ENCODE assay signal across 14 cellular contexts in genomic region chr11:8839306-8839956, GRCh38.
A peak's percentile ranks its signal among the peaks of the same experiment; 100 is the strongest.
DNase-seq lines count a peak whose midpoint lies in the region; ATAC-seq, FAIRE-seq and TF ChIP-seq lines count a peak whose summit lies in the region.
"Had no signal": no experiment of that assay in that cellular context is flagged by ENCODE, and none has a peak within 500 bp of the region (broad histone marks: within the 10 kb centered on the region; RNA-seq: fewer than 3 reads in every experiment).

No MANE protein-coding gene starts in this region.

- H3K4me1 ChIP-seq in heart left ventricle (peaks cover 0 to 41% (median 29%) of the 10 kb centered on the region in 12 donors), endodermal cell (ENCODE audit: control insufficient read depth, insufficient read depth, low read length) (peaks cover 24% of the 10 kb centered on the region), muscle layer of duodenum (ENCODE audit: control insufficient read depth in 1 of 2, insufficient read depth in 2 of 2, low read length in 2 of 2) (peaks cover 20 to 22% of the 10 kb centered on the region in 2 donors), upper lobe of left lung (peaks cover 29 to 38% (median 35%) of the 10 kb centered on the region in 4 donors)
- H3K4me1 ChIP-seq: psoas muscle had no signal

- no peak overlapping the region for H3K9ac ChIP-seq in endodermal cell (ENCODE audit: extremely low read depth, low read length, poor library complexity, severe bottlenecking)

- H3K36me3 Mint-ChIP-seq in endodermal cell (ENCODE audit: low read depth), result peaks cover 8% of the 10 kb centered on the region

- TF ChIP-seq CTCF in heart left ventricle (IDR thresholded peaks at IDR 0.05), result no peak
- TF ChIP-seq CTCF in endodermal cell (conservative IDR thresholded peaks at IDR 0.05), result peak; percentile 35
- TF ChIP-seq CTCF in upper lobe of left lung (IDR thresholded peaks at IDR 0.05), result no peak
- TF ChIP-seq CTCF in GM20000 (IDR thresholded peaks at IDR 0.05; ENCODE audit: extremely low read depth, missing control alignments), result no peak

- H3K36me3 ChIP-seq in heart left ventricle (no peaks in the 10 kb centered on the region), endodermal cell (ENCODE audit: control insufficient read depth, insufficient read depth, low read length) (peaks cover 22% of the 10 kb centered on the region), muscle layer of duodenum (ENCODE audit: control insufficient read depth in 1 of 2, insufficient read depth in 2 of 2, low read length in 2 of 2) (no peaks in the 10 kb centered on the region), upper lobe of left lung (no peaks in the 10 kb centered on the region)

- peak overlapping the region; percentile 17 for H3K4me3 Mint-ChIP-seq in endodermal cell
- H3K4me3 Mint-ChIP-seq: activated CD8-positive, alpha-beta T cell treated with anti-CD3 and anti-CD28 coated beads, Interleukin-2, amount 10 ng/mL, durations not matched to agents 7 days and 5 days; B cell had no signal

- H3K9me3 ChIP-seq in heart left ventricle (no peaks in the 10 kb centered on the region), endodermal cell (ENCODE audit: control insufficient read depth, low read length) (no peaks in the 10 kb centered on the region), muscle layer of duodenum (ENCODE audit: control insufficient read depth in 1 of 2, low read length in 2 of 2) (no peaks in the 10 kb centered on the region), upper lobe of left lung (no peaks in the 10 kb centered on the region)
- H3K9me3 ChIP-seq: psoas muscle had no signal

- intact Hi-C loops in heart left ventricle (cut with DNase I) (loop anchor here in 2 of 10 donors (2.0 to 5.0 kb wide), 2 partner anchors 31 to 33 kb away; no protein-coding TSS in a partner anchor), left cardiac atrium (cut with DNase I) (no loop called here)

- ATAC-seq in heart left ventricle, result no peak
- ATAC-seq in left cardiac atrium, result no peak
- peak in 1 of 2 donors; percentile 6 for ATAC-seq in upper lobe of left lung (ENCODE audit: low FRiP score in 2 of 2)
- ATAC-seq: activated CD8-positive, alpha-beta T cell treated with anti-CD3 and anti-CD28 coated beads, Interleukin-2, amount 10 ng/mL, durations not matched to agents 7 days and 5 days; psoas muscle had no signal

- peak overlapping the region; percentile 88 for H3K27ac Mint-ChIP-seq in endodermal cell
- H3K27ac Mint-ChIP-seq: activated CD8-positive, alpha-beta T cell treated with anti-CD3 and anti-CD28 coated beads, Interleukin-2, amount 10 ng/mL, durations not matched to agents 7 days and 5 days; B cell had no signal

- H3K4me1 Mint-ChIP-seq in endodermal cell, result peaks cover 37% of the 10 kb centered on the region
- H3K4me1 Mint-ChIP-seq: B cell had no signal

- DNase-seq in heart left ventricle, result no peak
- DNase-seq in left cardiac atrium, result no peak
- DNase-seq in endodermal cell, result no peak
- no peak for DNase-seq in upper lobe of left lung
- DNase-seq in GM20000 (ENCODE audit: low spot score), result no peak
- no peak for DNase-seq in OCI-M2 (lab: John Stamatoyannopoulos, UW; ENCODE audit: unreplicated experiment)
- DNase-seq in RCC 7860 (ENCODE audit: low spot score), result no peak
- DNase-seq: activated CD8-positive, alpha-beta T cell treated with anti-CD3 and anti-CD28 coated beads, Interleukin-2, amount 10 ng/mL, durations not matched to agents 7 days and 5 days; GF-D8; MM.1S; psoas muscle had no signal

- H3K27ac ChIP-seq in heart left ventricle (peak overlapping the region in 11 of 12 donors; percentile 27 to 75 (median 59)), endodermal cell (ENCODE audit: low read depth, low read length) (peak overlapping the region; percentile 64), muscle layer of duodenum (ENCODE audit: low read length) (peak overlapping the region; percentile 87), upper lobe of left lung (peak overlapping the region; percentile 52 to 78 (median 68))
- H3K27ac ChIP-seq: psoas muscle had no signal

- H3K4me3 ChIP-seq in heart left ventricle (no peak overlapping the region), endodermal cell (ENCODE audit: low read length) (peak overlapping the region; percentile 13), muscle layer of duodenum (ENCODE audit: low read depth in 1 of 2, low read length in 2 of 2) (no peak overlapping the region), upper lobe of left lung (no peak overlapping the region)
- H3K4me3 ChIP-seq: psoas muscle had no signal

- H3K27me3 ChIP-seq in heart left ventricle, result no peaks in the 10 kb centered on the region
- H3K27me3 ChIP-seq in endodermal cell (ENCODE audit: control insufficient read depth, insufficient read depth, low read length, poor library complexity, severe bottlenecking), result no peaks in the 10 kb centered on the region
- no peaks in the 10 kb centered on the region for H3K27me3 ChIP-seq in muscle layer of duodenum (ENCODE audit: low read depth, low read length)
- no peaks in the 10 kb centered on the region for H3K27me3 ChIP-seq in upper lobe of left lung

- no peaks in the 10 kb centered on the region for H3K27me3 Mint-ChIP-seq in endodermal cell (ENCODE audit: insufficient read depth)

- WGBS in heart left ventricle, 4 donors, result 0 to 59% (median 44%) methylated on average over 1 of the region's 1 CpG
- 0% methylated on average over 1 of the region's 1 CpG; no CpG with 5 or more reads in 1 of the 2 experiments for WGBS in endodermal cell (ENCODE audit: insufficient coverage in 1 of 2, insufficient read length in 1 of 2), 2 experiments
- WGBS in upper lobe of left lung, 2 donors, result 0 to 50% methylated on average over 1 of the region's 1 CpG

- no peaks in the 10 kb centered on the region for H3K9me3 Mint-ChIP-seq in endodermal cell

- no peak for TF ChIP-seq EP300 in upper lobe of left lung (IDR thresholded peaks at IDR 0.05)

- TF ChIP-seq POLR2A in heart left ventricle (IDR thresholded peaks at IDR 0.05) (no peak), upper lobe of left lung (IDR thresholded peaks at IDR 0.05) (no peak)

- FAIRE-seq in RCC 7860 (lab: Jason Lieb, UNC), result no peak
- FAIRE-seq: islet of Langerhans had no signal
